ENCODE assay signal across 1 cellular context in genomic region chr7:106177738-106178592, GRCh38.
A peak's percentile ranks its signal among the peaks of the same experiment; 100 is the strongest.
TF ChIP-seq lines count a peak whose summit lies in the region.

No MANE protein-coding gene starts in this region.

TF ChIP-seq in GM12878, 131 proteins besides CTCF, POLR2A, EP300 and RAD21:
- no peak for TF ChIP-seq ZNF24 (IDR thresholded peaks at IDR 0.05)
- no peak for TF ChIP-seq JUND (IDR thresholded peaks at IDR 0.05; ENCODE audit: low read depth, low read length)
- no peak for TF ChIP-seq RB1 (IDR thresholded peaks at IDR 0.05; ENCODE audit: borderline replicate concordance)
- no peak for TF ChIP-seq ZZZ3 (IDR thresholded peaks at IDR 0.05; ENCODE audit: control insufficient read depth, insufficient read length, low read depth)
- no peak for TF ChIP-seq ZBTB33 (IDR thresholded peaks at IDR 0.05)
- 0 out of 2 replicates have a peak, but pooled peaks have one; percentile 20 for TF ChIP-seq TCF3 (IDR thresholded peaks at IDR 0.05; ENCODE audit: borderline replicate concordance, insufficient read depth, low read depth, low read length)
- TF ChIP-seq BACH1 (IDR thresholded peaks at IDR 0.05; ENCODE audit: borderline replicate concordance) = no peak
- no peak for TF ChIP-seq PAX5 (IDR thresholded peaks at IDR 0.05; ENCODE audit: borderline replicate concordance, low read depth, low read length)
- no peak for TF ChIP-seq CREB1 (IDR thresholded peaks at IDR 0.05; ENCODE audit: low read depth)
- TF ChIP-seq, protein P1, sequence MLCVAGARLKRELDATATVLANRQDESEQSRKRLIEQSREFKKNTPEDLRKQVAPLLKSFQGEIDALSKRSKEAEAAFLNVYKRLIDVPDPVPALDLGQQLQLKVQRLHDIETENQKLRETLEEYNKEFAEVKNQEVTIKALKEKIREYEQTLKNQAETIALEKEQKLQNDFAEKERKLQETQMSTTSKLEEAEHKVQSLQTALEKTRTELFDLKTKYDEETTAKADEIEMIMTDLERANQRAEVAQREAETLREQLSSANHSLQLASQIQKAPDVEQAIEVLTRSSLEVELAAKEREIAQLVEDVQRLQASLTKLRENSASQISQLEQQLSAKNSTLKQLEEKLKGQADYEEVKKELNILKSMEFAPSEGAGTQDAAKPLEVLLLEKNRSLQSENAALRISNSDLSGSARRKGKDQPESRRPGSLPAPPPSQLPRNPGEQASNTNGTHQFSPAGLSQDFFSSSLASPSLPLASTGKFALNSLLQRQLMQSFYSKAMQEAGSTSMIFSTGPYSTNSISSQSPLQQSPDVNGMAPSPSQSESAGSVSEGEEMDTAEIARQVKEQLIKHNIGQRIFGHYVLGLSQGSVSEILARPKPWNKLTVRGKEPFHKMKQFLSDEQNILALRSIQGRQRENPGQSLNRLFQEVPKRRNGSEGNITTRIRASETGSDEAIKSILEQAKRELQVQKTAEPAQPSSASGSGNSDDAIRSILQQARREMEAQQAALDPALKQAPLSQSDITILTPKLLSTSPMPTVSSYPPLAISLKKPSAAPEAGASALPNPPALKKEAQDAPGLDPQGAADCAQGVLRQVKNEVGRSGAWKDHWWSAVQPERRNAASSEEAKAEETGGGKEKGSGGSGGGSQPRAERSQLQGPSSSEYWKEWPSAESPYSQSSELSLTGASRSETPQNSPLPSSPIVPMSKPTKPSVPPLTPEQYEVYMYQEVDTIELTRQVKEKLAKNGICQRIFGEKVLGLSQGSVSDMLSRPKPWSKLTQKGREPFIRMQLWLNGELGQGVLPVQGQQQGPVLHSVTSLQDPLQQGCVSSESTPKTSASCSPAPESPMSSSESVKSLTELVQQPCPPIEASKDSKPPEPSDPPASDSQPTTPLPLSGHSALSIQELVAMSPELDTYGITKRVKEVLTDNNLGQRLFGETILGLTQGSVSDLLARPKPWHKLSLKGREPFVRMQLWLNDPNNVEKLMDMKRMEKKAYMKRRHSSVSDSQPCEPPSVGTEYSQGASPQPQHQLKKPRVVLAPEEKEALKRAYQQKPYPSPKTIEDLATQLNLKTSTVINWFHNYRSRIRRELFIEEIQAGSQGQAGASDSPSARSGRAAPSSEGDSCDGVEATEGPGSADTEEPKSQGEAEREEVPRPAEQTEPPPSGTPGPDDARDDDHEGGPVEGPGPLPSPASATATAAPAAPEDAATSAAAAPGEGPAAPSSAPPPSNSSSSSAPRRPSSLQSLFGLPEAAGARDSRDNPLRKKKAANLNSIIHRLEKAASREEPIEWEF (IDR thresholded peaks at IDR 0.05; ENCODE audit: insufficient replicate concordance, low read depth, low read length) = no peak
- no peak for TF ChIP-seq SP1 (IDR thresholded peaks at IDR 0.05; ENCODE audit: low read depth, low read length)
- peak; percentile 45; the same call in 1 of the 2 replicates for TF ChIP-seq TCF12 (IDR thresholded peaks at IDR 0.05; ENCODE audit: low read depth, low read length)
- TF ChIP-seq MEF2A (IDR thresholded peaks at IDR 0.05; ENCODE audit: insufficient read depth, low read depth, low read length) = no peak
- TF ChIP-seq GABPA (IDR thresholded peaks at IDR 0.05; ENCODE audit: low read depth) = no peak
